Comparison of ENCODE assay signal across 28 cellular contexts in genomic region chr10:69379800-69380199, GRCh38. TPM values are rescaled to one million over a fixed set of nuclear protein-coding genes. Genes with fewer than 3 reads are reported as not detected.
"Had no signal": no experiment of that assay in that cellular context is flagged by ENCODE, and none has a peak within 500 bp of the region (broad histone marks: within the 10 kb centered on the region; RNA-seq: fewer than 3 reads in every experiment).

No MANE protein-coding gene starts in this region.

- H3K27me3 ChIP-seq: neutrophil, pancreas, right atrium auricular region, suprapubic skin, transverse colon, upper lobe of right lung, uterus had no signal

- H3K4me1 Mint-ChIP-seq: immature natural killer cell had no signal

- H3K27ac Mint-ChIP-seq: immature natural killer cell; mesothelial cell of epicardium; natural killer cell treated with Interleukin-12 subunit alpha and Interleukin-12 subunit beta and Interleukin-15 and Interleukin-18, amount 100 ng/mL, for 72 hours had no signal

- DNase-seq: effector memory CD8-positive, alpha-beta T cell; hypothalamus; immature natural killer cell; left ventricle myocardium superior; lower lobe of right lung; mesenchymal stem cell; mucosa of descending colon; naive B cell; pancreas; stimulated activated CD4-positive, alpha-beta T cell treated with anti-CD3 and anti-CD28 coated beads, Interleukin-12 subunit alpha, Interleukin-12 subunit beta, amount 100 ng/mL, for 4 hours; stimulated activated CD4-positive, alpha-beta T cell treated with anti-CD3 and anti-CD28 coated beads, Interleukin-1b, Interleukin-23, amount 100 ng/mL, for 48 hours; stimulated activated CD4-positive, alpha-beta T cell treated with anti-CD3 and anti-CD28 coated beads, Interleukin-4, amount 100 ng/mL, for 1 hour; stimulated activated CD8-positive, alpha-beta memory T cell treated with anti-CD3 and anti-CD28 coated beads, Interleukin-4, amount 100 ng/mL, for 48 hours; stimulated activated naive CD4-positive, alpha-beta T cell; stimulated activated naive CD8-positive, alpha-beta T cell treated with anti-CD3 and anti-CD28 coated beads, Interleukin-15, amount 100 ng/mL, for 72 hours; transverse colon; upper lobe of right lung; uterus had no signal

- H3K36me3 ChIP-seq: uterus had no signal

- H3K9me3 ChIP-seq: lower lobe of right lung, mucosa of descending colon, neutrophil, pancreas, right atrium auricular region, suprapubic skin, transverse colon, upper lobe of right lung, uterus had no signal

- ATAC-seq: effector memory CD8-positive, alpha-beta T cell; left ventricle myocardium superior; lower lobe of right lung; mucosa of descending colon; natural killer cell treated with Interleukin-12 subunit alpha and Interleukin-12 subunit beta and Interleukin-15 and Interleukin-18, amount 100 ng/mL, for 72 hours; pancreas; sciatic nerve; stimulated activated naive CD8-positive, alpha-beta T cell treated with anti-CD3 and anti-CD28 coated beads, Interleukin-15, amount 100 ng/mL, for 72 hours; upper lobe of right lung had no signal

- H3K4me3 ChIP-seq: coronary artery, lower lobe of right lung, mucosa of descending colon, pancreas, right atrium auricular region, smooth muscle cell, suprapubic skin, transverse colon, upper lobe of right lung, uterus had no signal

- H3K27me3 Mint-ChIP-seq: effector memory CD8-positive, alpha-beta T cell; naive B cell; natural killer cell treated with Interleukin-12 subunit alpha and Interleukin-12 subunit beta and Interleukin-15 and Interleukin-18, amount 100 ng/mL, for 72 hours; stimulated activated naive CD8-positive, alpha-beta T cell treated with anti-CD3 and anti-CD28 coated beads, Interleukin-15, amount 100 ng/mL, for 72 hours had no signal

- H3K9me3 Mint-ChIP-seq: effector memory CD8-positive, alpha-beta T cell; immature natural killer cell; mesothelial cell of epicardium; naive B cell; natural killer cell treated with Interleukin-12 subunit alpha and Interleukin-12 subunit beta and Interleukin-15 and Interleukin-18, amount 100 ng/mL, for 72 hours; neural crest cell; stimulated activated naive CD8-positive, alpha-beta T cell treated with anti-CD3 and anti-CD28 coated beads, Interleukin-15, amount 100 ng/mL, for 72 hours had no signal

- H3K4me3 Mint-ChIP-seq: effector memory CD8-positive, alpha-beta T cell; immature natural killer cell; mesothelial cell of epicardium; naive B cell; natural killer cell treated with Interleukin-12 subunit alpha and Interleukin-12 subunit beta and Interleukin-15 and Interleukin-18, amount 100 ng/mL, for 72 hours; neural crest cell; stimulated activated naive CD8-positive, alpha-beta T cell treated with anti-CD3 and anti-CD28 coated beads, Interleukin-15, amount 100 ng/mL, for 72 hours had no signal

RNA-seq across cellular contexts. Expression of gene TACR2, which starts 36.9 kb away (rescaled TPM):
- total RNA-seq: fibroblast of villous mesenchyme; left ventricle myocardium superior; mesothelial cell of epicardium; natural killer cell treated with Interleukin-12 subunit alpha and Interleukin-12 subunit beta and Interleukin-15 and Interleukin-18, amount 100 ng/mL, for 72 hours; neural crest cell; smooth muscle cell had no signal
